In the genomic region with DNA sequence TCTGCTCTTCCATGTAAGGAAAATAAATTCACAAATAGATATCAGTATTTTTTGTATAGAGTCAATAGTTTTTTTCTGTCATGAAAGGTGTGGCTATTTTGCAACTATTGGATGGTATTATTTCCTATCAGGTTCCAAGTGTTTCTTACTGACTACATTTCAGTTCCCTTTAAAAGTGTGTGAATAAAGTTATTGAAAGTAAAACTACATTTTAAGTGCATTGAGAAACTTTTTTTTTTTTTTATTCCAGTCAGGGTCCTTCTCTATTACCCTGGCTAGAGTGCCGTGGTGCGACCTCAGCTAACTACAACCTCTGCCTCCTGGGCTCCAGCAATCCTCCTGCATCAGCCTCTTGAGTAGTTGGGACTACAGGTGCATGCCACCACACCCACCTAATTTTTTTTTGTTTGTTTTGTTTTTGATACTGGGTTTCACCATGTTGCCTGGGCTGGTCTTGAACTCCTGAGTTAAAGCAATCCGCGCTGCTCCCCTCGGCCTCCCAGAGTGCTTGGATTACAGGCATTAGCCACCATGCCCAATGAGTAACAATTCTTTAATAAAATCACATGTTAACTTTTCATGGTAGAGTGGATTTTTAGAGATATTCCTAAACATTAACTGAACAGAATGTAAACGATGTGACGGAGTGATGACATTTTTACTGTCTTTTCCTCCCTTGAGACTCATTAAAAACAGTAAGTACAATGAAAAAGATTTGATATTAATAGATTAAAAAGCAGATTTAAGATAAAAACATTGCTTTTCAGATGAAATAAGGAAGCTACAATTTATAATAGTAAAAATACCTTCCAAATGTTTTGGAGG, we compare ENCODE assay signal across 19 cellular contexts.
"Had no signal": no experiment of that assay in that cellular context is flagged by ENCODE, and none has a peak within 500 bp of the region (broad histone marks: within the 10 kb centered on the region; RNA-seq: fewer than 3 reads in every experiment).

No MANE protein-coding gene starts in this region.

- H3K4me3 Mint-ChIP-seq: activated T-cell treated with anti-CD3 and anti-CD28 coated beads, Interleukin-2, amount 50 U/mL, for 4 hours; stimulated activated naive CD8-positive, alpha-beta T cell treated with anti-CD3 and anti-CD28 coated beads, Interleukin-15, amount 100 ng/mL, for 72 hours; T-cell had no signal

- DNase-seq: activated CD4-positive, CD25-positive, alpha-beta regulatory T cell treated with anti-CD3 and anti-CD28 coated beads, Interleukin-2, amount 50 U/mL, for 72 hours; activated CD8-positive, alpha-beta memory T cell treated with anti-CD3 and anti-CD28 coated beads, Interleukin-2, amount 50 U/mL, for 48 hours; activated naive CD4-positive, alpha-beta T cell; activated T-cell treated with anti-CD3 and anti-CD28 coated beads, Interleukin-2, amount 50 U/mL, for 4 hours; cortex of kidney; foreskin keratinocyte; kidney; lower lobe of right lung; occipital lobe; posterior cingulate gyrus; right lobe of liver; stimulated activated CD4-positive, alpha-beta T cell treated with anti-CD3 and anti-CD28 coated beads, Interleukin-1b, Interleukin-23, amount 100 ng/mL, for 48 hours; stimulated activated naive CD8-positive, alpha-beta T cell treated with anti-CD3 and anti-CD28 coated beads, Interleukin-15, amount 100 ng/mL, for 72 hours; T-cell; tibial artery; WERI-Rb-1 had no signal

- H3K4me1 ChIP-seq: foreskin keratinocyte, right lobe of liver had no signal

- ATAC-seq: activated T-cell treated with anti-CD3 and anti-CD28 coated beads, Interleukin-2, amount 50 U/mL, for 4 hours; foreskin keratinocyte; left lobe of liver; lower lobe of right lung; right lobe of liver; stimulated activated naive CD8-positive, alpha-beta T cell treated with anti-CD3 and anti-CD28 coated beads, Interleukin-15, amount 100 ng/mL, for 72 hours; T-cell had no signal

- H3K27me3 ChIP-seq: foreskin keratinocyte, right lobe of liver, tibial artery had no signal

- H3K4me3 ChIP-seq: lower lobe of right lung, right lobe of liver, skin epidermis, tibial artery had no signal

- H3K27ac Mint-ChIP-seq: activated T-helper 2 cell treated with anti-CD3 and anti-CD28 coated beads, Interferon-gamma antibody, Interleukin-2, Interleukin-4, amounts not matched to agents 10 μg/mL and 5 μg/mL and 100 μg/mL, durations not matched to agents 14 hours and 24 hours and 36 hours; stimulated activated naive CD8-positive, alpha-beta T cell treated with anti-CD3 and anti-CD28 coated beads, Interleukin-15, amount 100 ng/mL, for 72 hours had no signal

- H3K36me3 Mint-ChIP-seq: T-cell had no signal

- H3K27me3 Mint-ChIP-seq: stimulated activated naive CD8-positive, alpha-beta T cell treated with anti-CD3 and anti-CD28 coated beads, Interleukin-15, amount 100 ng/mL, for 72 hours; T-cell had no signal

- H3K9me3 ChIP-seq: lower lobe of right lung, right lobe of liver, tibial artery had no signal

- H3K27ac ChIP-seq: foreskin keratinocyte, lower lobe of right lung, right lobe of liver, skin epidermis, tibial artery, WERI-Rb-1 had no signal

- H3K9me3 Mint-ChIP-seq: activated T-cell treated with anti-CD3 and anti-CD28 coated beads, Interleukin-2, amount 50 U/mL, for 4 hours; activated T-helper 2 cell treated with anti-CD3 and anti-CD28 coated beads, Interferon-gamma antibody, Interleukin-2, Interleukin-4, amounts not matched to agents 10 μg/mL and 5 μg/mL and 100 μg/mL, durations not matched to agents 14 hours and 24 hours and 36 hours; stimulated activated naive CD8-positive, alpha-beta T cell treated with anti-CD3 and anti-CD28 coated beads, Interleukin-15, amount 100 ng/mL, for 72 hours; T-cell had no signal

- H3K36me3 ChIP-seq: lower lobe of right lung, right lobe of liver, tibial artery had no signal
